In genomic region chrX:6228720-6229119, GRCh38 we compare ENCODE assay signal across 12 cellular contexts. TPM values are rescaled to one million over a fixed set of nuclear protein-coding genes. Genes with fewer than 3 reads are reported as not detected.
DNase-seq lines count a peak whose midpoint lies in the region; ATAC-seq, FAIRE-seq and TF ChIP-seq lines count a peak whose summit lies in the region.
"Had no signal": no experiment of that assay in that cellular context is flagged by ENCODE, and none has a peak within 500 bp of the region (broad histone marks: within the 10 kb centered on the region; RNA-seq: fewer than 3 reads in every experiment).

Gene NLGN4X (minus strand): TSS chrX:6228867. CDS start chrX:6151466, 77,401 bp downstream.

- no peak for TF ChIP-seq CTCF in natural killer cell (IDR thresholded peaks at IDR 0.05)

- H3K36me3 ChIP-seq in HUES64 (ENCODE audit: insufficient read depth, low read length), result no peaks in the 10 kb centered on the region
- H3K36me3 ChIP-seq in iPS-20b (ENCODE audit: insufficient read depth, low read depth, low read length), result no peaks in the 10 kb centered on the region
- no peaks in the 10 kb centered on the region for H3K36me3 ChIP-seq in skeletal muscle satellite cell (ENCODE audit: insufficient read depth, low read length)

- H3K9ac ChIP-seq in HUES64 (ENCODE audit: low read depth, low read length) (0 out of 2 replicates have a peak within 1 kb of the TSS, but pooled peaks have one; percentile 4), iPS-20b (ENCODE audit: low read depth, low read length) (peak within 1 kb of the TSS; percentile 81; the same call in 1 of the 2 replicates), skeletal muscle satellite cell (ENCODE audit: low read depth, low read length) (no peak within 1 kb of the TSS)

- DNase-seq in astrocyte of the hippocampus (ENCODE audit: low read depth, low spot score) (peak; percentile 51), HTR-8/SVneo (ENCODE audit: insufficient read length, low spot score) (no peak), natural killer cell (no peak)
- no peak for DNase-seq in activated CD4-positive, alpha-beta memory T cell treated with anti-CD3 and anti-CD28 coated beads for 36 hours
- DNase-seq in NK-92 treated with Interleukin-12 subunit alpha and Interleukin-12 subunit beta, amount 100 ng/mL, for 24 hours (lab: John Stamatoyannopoulos, UW), result no peak
- DNase-seq: activated naive CD4-positive, alpha-beta T cell had no signal

- no peak for ATAC-seq in natural killer cell
- ATAC-seq: HCT116 had no signal

- WGBS in HUES64, result 2% methylated on average over 12 of the region's 12 CpGs

- CTCF ChIA-PET in activated CD4-positive, alpha-beta memory T cell treated with anti-CD3 and anti-CD28 coated beads for 36 hours (lab: Charles Lee), result no interaction called here

- peak within 1 kb of the TSS; percentile 76 for H3K4me3 ChIP-seq in HUES64 (ENCODE audit: low read length)
- peak within 1 kb of the TSS; percentile 88 for H3K4me3 ChIP-seq in iPS-20b (ENCODE audit: low read length)
- peak within 1 kb of the TSS; percentile 70 for H3K4me3 ChIP-seq in skeletal muscle satellite cell (ENCODE audit: low read length)

- peak within 1 kb of the TSS; percentile 34; the same call in 1 of the 2 replicates for H3K27ac ChIP-seq in HUES64 (ENCODE audit: low read depth, low read length)
- no peak within 1 kb of the TSS for H3K27ac ChIP-seq in iPS-20b (ENCODE audit: low read length)
- H3K27ac ChIP-seq: epithelial cell of prostate had no signal

- no peak within 1 kb of the TSS for H3K27ac Mint-ChIP-seq in activated CD4-positive, alpha-beta memory T cell treated with anti-CD3 and anti-CD28 coated beads for 36 hours
- no peak within 1 kb of the TSS for H3K27ac Mint-ChIP-seq in natural killer cell

- no peaks in the 10 kb centered on the region for H3K27me3 ChIP-seq in HUES64 (ENCODE audit: insufficient read depth, low read length)
- H3K27me3 ChIP-seq in iPS-20b (ENCODE audit: insufficient read depth, low read length), result no peaks in the 10 kb centered on the region
- H3K27me3 ChIP-seq in skeletal muscle satellite cell (ENCODE audit: control insufficient read depth, insufficient read depth, low read length), result peaks cover 23% of the 10 kb centered on the region

- H3K27me3 Mint-ChIP-seq in activated CD4-positive, alpha-beta memory T cell treated with anti-CD3 and anti-CD28 coated beads for 36 hours, result peaks cover 17% of the 10 kb centered on the region
- H3K27me3 Mint-ChIP-seq in natural killer cell (ENCODE audit: low read depth in 2 of 2), result peaks cover 12 to 33% of the 10 kb centered on the region in 2 donors

- no peak within 1 kb of the TSS for H3K4me3 Mint-ChIP-seq in activated CD4-positive, alpha-beta memory T cell treated with anti-CD3 and anti-CD28 coated beads for 36 hours
- H3K4me3 Mint-ChIP-seq in natural killer cell, result no peak within 1 kb of the TSS

- intact Hi-C loops in activated CD4-positive, alpha-beta memory T cell treated with anti-CD3 and anti-CD28 coated beads for 36 hours (cut with micrococcal nuclease), result no loop called here
- intact Hi-C loops in natural killer cell (cut with micrococcal nuclease), result no loop called here

- no peaks in the 10 kb centered on the region for H3K9me3 ChIP-seq in HUES64 (ENCODE audit: insufficient read depth, low read depth, low read length)
- H3K9me3 ChIP-seq in iPS-20b (ENCODE audit: insufficient read depth, low read depth, low read length), result no peaks in the 10 kb centered on the region
- H3K9me3 ChIP-seq in skeletal muscle satellite cell (replicated peaks; ENCODE audit: low read length), result no peaks in the 10 kb centered on the region

- H3K36me3 Mint-ChIP-seq in activated CD4-positive, alpha-beta memory T cell treated with anti-CD3 and anti-CD28 coated beads for 36 hours, result no peaks in the 10 kb centered on the region
- H3K36me3 Mint-ChIP-seq in natural killer cell, result peaks cover 18% of the 10 kb centered on the region

- POLR2A ChIA-PET in activated CD4-positive, alpha-beta memory T cell treated with anti-CD3 and anti-CD28 coated beads for 36 hours (lab: Charles Lee), result no interaction called here

- H3K4me1 Mint-ChIP-seq in activated CD4-positive, alpha-beta memory T cell treated with anti-CD3 and anti-CD28 coated beads for 36 hours (ENCODE audit: low read depth), result no peaks in the 10 kb centered on the region
- H3K4me1 Mint-ChIP-seq in natural killer cell, result no peaks in the 10 kb centered on the region

- no peak for FAIRE-seq in HTR-8/SVneo (lab: Jason Lieb, UNC)

- peaks cover 12% of the 10 kb centered on the region for H3K4me1 ChIP-seq in HUES64 (ENCODE audit: insufficient read depth, low read length)
- peaks cover 12% of the 10 kb centered on the region; the same call in 1 of the 2 replicates for H3K4me1 ChIP-seq in iPS-20b (ENCODE audit: insufficient read depth, low read length)
- no peaks in the 10 kb centered on the region for H3K4me1 ChIP-seq in skeletal muscle satellite cell (ENCODE audit: control insufficient read depth, insufficient read depth, low read length)

- H3K4me2 ChIP-seq in skeletal muscle satellite cell (ENCODE audit: low read length), result peak within 1 kb of the TSS; percentile 79

- no peaks in the 10 kb centered on the region for H3K9me3 Mint-ChIP-seq in activated CD4-positive, alpha-beta memory T cell treated with anti-CD3 and anti-CD28 coated beads for 36 hours
- peaks cover 2 to 8% of the 10 kb centered on the region in 2 donors for H3K9me3 Mint-ChIP-seq in natural killer cell

RNA-seq across cellular contexts. Expression of gene NLGN4X, which starts in this region (rescaled TPM):
- 35.2 TPM for polyA plus RNA-seq in HUES64 (2013, experiment 1 of 2)
- polyA plus RNA-seq in HUES64 (2013, experiment 2 of 2), result 32.0 TPM
- not detected in 2 replicates for total RNA-seq in skeletal muscle satellite cell (2012; rRNA removed)
- total RNA-seq in activated CD4-positive, alpha-beta memory T cell treated with anti-CD3 and anti-CD28 coated beads for 36 hours, result not detected
- total RNA-seq in natural killer cell, result not detected
- total RNA-seq: NCI-H460 had no signal
